33 cellular contexts compared by ENCODE assay signal in genomic region chr7:158479021-158479679, GRCh38.
"Had no signal": no experiment of that assay in that cellular context is flagged by ENCODE, and none has a peak within 500 bp of the region (broad histone marks: within the 10 kb centered on the region; RNA-seq: fewer than 3 reads in every experiment).

No MANE protein-coding gene starts in this region.

- H3K27ac Mint-ChIP-seq: activated CD4-positive, alpha-beta T cell treated with anti-CD3 and anti-CD28 coated beads for 36 hours; activated naive CD8-positive, alpha-beta T cell; natural killer cell; T-helper 2 cell treated with Interferon-gamma antibody and Interleukin-4, amounts not matched to agents 5 μg/mL and 100 μg/mL, for 36 hours had no signal

- H3K4me1 ChIP-seq: body of pancreas, heart left ventricle, lower lobe of right lung, psoas muscle, right atrium auricular region, stomach, thyroid gland, upper lobe of left lung, vagina had no signal

- H3K9me3 ChIP-seq: body of pancreas, lower lobe of right lung, neutrophil, ovary, psoas muscle, stomach, thyroid gland, upper lobe of left lung, vagina had no signal

- H3K36me3 Mint-ChIP-seq: activated naive CD8-positive, alpha-beta T cell; natural killer cell; stimulated activated naive B cell treated with anti-CD40 and anti-IgM and Interleukin-4, amounts not matched to agents 10 μg/mL and 1 μg/mL and 100 μg/mL, for 72 hours had no signal

- H3K27me3 ChIP-seq: body of pancreas, dorsolateral prefrontal cortex, ovary, right atrium auricular region, stomach, thyroid gland, upper lobe of left lung, vagina had no signal

- H3K9me3 Mint-ChIP-seq: natural killer cell; T-helper 2 cell treated with Interferon-gamma antibody and Interleukin-4, amounts not matched to agents 5 μg/mL and 100 μg/mL, for 36 hours had no signal

- H3K4me1 Mint-ChIP-seq: activated CD4-positive, alpha-beta T cell treated with anti-CD3 and anti-CD28 coated beads for 36 hours; natural killer cell; stimulated activated naive B cell treated with anti-CD40 and anti-IgM and Interleukin-4, amounts not matched to agents 10 μg/mL and 1 μg/mL and 100 μg/mL, for 72 hours had no signal

- H3K4me3 ChIP-seq: body of pancreas, coronary artery, dorsolateral prefrontal cortex, heart left ventricle, lower lobe of right lung, ovary, psoas muscle, right atrium auricular region, smooth muscle cell, stomach, thyroid gland, upper lobe of left lung, vagina had no signal

- H3K27me3 Mint-ChIP-seq: activated naive CD8-positive, alpha-beta T cell had no signal

- H3K27ac ChIP-seq: body of pancreas, coronary artery, heart left ventricle, lower lobe of right lung, neutrophil, ovary, psoas muscle, right atrium auricular region, stomach, thyroid gland, upper lobe of left lung, vagina had no signal

- ATAC-seq: activated CD4-positive, alpha-beta T cell treated with anti-CD3 and anti-CD28 coated beads for 36 hours; body of pancreas; esophagus mucosa; heart left ventricle; left lobe of liver; lower lobe of right lung; natural killer cell; psoas muscle; stimulated activated naive B cell treated with anti-CD40 and anti-IgM and Interleukin-4, amounts not matched to agents 10 μg/mL and 1 μg/mL and 100 μg/mL, for 72 hours had no signal

- H3K4me3 Mint-ChIP-seq: activated CD4-positive, alpha-beta T cell treated with anti-CD3 and anti-CD28 coated beads for 36 hours; activated naive CD8-positive, alpha-beta T cell; natural killer cell; stimulated activated naive B cell treated with anti-CD40 and anti-IgM and Interleukin-4, amounts not matched to agents 10 μg/mL and 1 μg/mL and 100 μg/mL, for 72 hours; T-helper 2 cell treated with Interferon-gamma antibody and Interleukin-4, amounts not matched to agents 5 μg/mL and 100 μg/mL, for 36 hours had no signal

- H3K36me3 ChIP-seq: heart left ventricle, lower lobe of right lung, neutrophil, ovary, right atrium auricular region, stomach, thyroid gland, upper lobe of left lung, vagina had no signal

- DNase-seq: activated CD4-positive, alpha-beta T cell treated with anti-CD3 and anti-CD28 coated beads for 36 hours; activated CD4-positive, alpha-beta T cell treated with anti-CD3 and anti-CD28 coated beads, Interleukin-2, amount 50 U/mL, for 4 hours; activated CD4-positive, CD25-positive, alpha-beta regulatory T cell; activated effector memory CD4-positive, alpha-beta T cell treated with Interleukin-2 at 50 U/mL for 16 hours; activated naive CD4-positive, alpha-beta T cell treated with Interleukin-2 at 50 U/mL for 16 hours; activated T-cell treated with anti-CD3 and anti-CD28 coated beads for 4 hours; body of pancreas; cerebellar nuclear complex; dorsolateral prefrontal cortex; effector memory CD4-positive, alpha-beta T cell; foreskin fibroblast; heart left ventricle; kidney glomerular epithelial cell; lower lobe of right lung; mesendoderm; natural killer cell; ovary; psoas muscle; stimulated activated CD4-positive, alpha-beta T cell treated with anti-CD3 and anti-CD28 coated beads, Interleukin-1b, Interleukin-23, amount 100 ng/mL, for 48 hours; stimulated activated naive B cell treated with anti-CD40 and anti-IgM and Interleukin-4, amounts not matched to agents 10 μg/mL and 1 μg/mL and 100 μg/mL, for 72 hours; stomach; T-helper 1 cell; thyroid gland; upper lobe of left lung had no signal

- H3K4me2 ChIP-seq: smooth muscle cell had no signal
